In genomic region chr7:145860809-145861208, GRCh38 we compare ENCODE assay signal across 23 cellular contexts.
"Had no signal": no experiment of that assay in that cellular context is flagged by ENCODE, and none has a peak within 500 bp of the region (broad histone marks: within the 10 kb centered on the region; RNA-seq: fewer than 3 reads in every experiment).

No MANE protein-coding gene starts in this region.

- ATAC-seq: esophagus mucosa, gastrocnemius medialis, left lobe of liver, natural killer cell, pancreas, sciatic nerve had no signal

- H3K27me3 Mint-ChIP-seq: dendritic cell treated with granulocyte-macrophage colony-stimulating factor and Interleukin-4, amounts not matched to agents 40 ng/mL and 50 ng/mL, for 4 days had no signal

- DNase-seq: colonic mucosa; effector CD8-positive, alpha-beta T cell; endodermal cell; foreskin fibroblast; gastrocnemius medialis; head of caudate nucleus; kidney; natural killer cell; pancreas; stimulated activated CD4-positive, alpha-beta T cell treated with anti-CD3 and anti-CD28 coated beads, Interleukin-12 subunit alpha, Interleukin-12 subunit beta, amount 100 ng/mL, for 4 hours; stimulated activated CD4-positive, alpha-beta T cell treated with anti-CD3 and anti-CD28 coated beads, Interleukin-1b, Interleukin-23, amount 100 ng/mL, for 48 hours; stimulated activated CD4-positive, alpha-beta T cell treated with anti-CD3 and anti-CD28 coated beads, Interleukin-4, amount 100 ng/mL, for 1 hour; stimulated activated CD8-positive, alpha-beta memory T cell treated with anti-CD3 and anti-CD28 coated beads, Interleukin-4, amount 100 ng/mL, for 48 hours; stimulated activated naive CD4-positive, alpha-beta T cell treated with Interleukin-2 at 50 U/mL for 16 hours; stomach; testis; tibial artery; upper lobe of left lung had no signal

- H3K4me3 Mint-ChIP-seq: dendritic cell treated with granulocyte-macrophage colony-stimulating factor and Interleukin-4, amounts not matched to agents 40 ng/mL and 50 ng/mL, for 4 days; endodermal cell; memory B cell; natural killer cell had no signal

- H3K4me1 Mint-ChIP-seq: endodermal cell, memory B cell, natural killer cell had no signal

- H3K27ac Mint-ChIP-seq: dendritic cell treated with granulocyte-macrophage colony-stimulating factor and Interleukin-4, amounts not matched to agents 40 ng/mL and 50 ng/mL, for 4 days; endodermal cell; memory B cell; natural killer cell had no signal
